Comparison of ENCODE assay signal across 1 cellular context in genomic region chr10:79336739-79337138, GRCh38.
TF ChIP-seq lines count a peak whose summit lies in the region.

No MANE protein-coding gene starts in this region.

TF ChIP-seq in GM23338, 12 proteins besides CTCF, POLR2A, EP300 and RAD21 (continued from another document):
- TF ChIP-seq REST (IDR thresholded peaks at IDR 0.05; ENCODE audit: unreplicated experiment) = no peak
- TF ChIP-seq ETS1 (IDR thresholded peaks at IDR 0.05) = no peak
